Comparison of ENCODE assay signal across 36 cellular contexts in genomic region chr10:36764823-36765222, GRCh38.
"Had no signal": no experiment of that assay in that cellular context is flagged by ENCODE, and none has a peak within 500 bp of the region (broad histone marks: within the 10 kb centered on the region; RNA-seq: fewer than 3 reads in every experiment).

No MANE protein-coding gene starts in this region.

- H3K36me3 Mint-ChIP-seq: activated CD4-positive, alpha-beta memory T cell treated with anti-CD3 and anti-CD28 coated beads for 36 hours; activated naive CD4-positive, alpha-beta T cell treated with anti-CD3 and anti-CD28 coated beads, Interleukin-2, amount 10 ng/mL, durations not matched to agents 7 days and 5 days; activated naive CD8-positive, alpha-beta T cell treated with anti-CD3 and anti-CD28 coated beads for 36 hours; WTC11 had no signal

- H3K4me3 Mint-ChIP-seq: activated CD4-positive, alpha-beta memory T cell treated with anti-CD3 and anti-CD28 coated beads for 36 hours; activated CD4-positive, alpha-beta T cell treated with anti-CD3 and anti-CD28 coated beads for 36 hours; activated naive CD4-positive, alpha-beta T cell treated with anti-CD3 and anti-CD28 coated beads, Interleukin-2, amount 10 ng/mL, durations not matched to agents 7 days and 5 days; activated naive CD8-positive, alpha-beta T cell treated with anti-CD3 and anti-CD28 coated beads for 36 hours; activated T-cell treated with anti-CD3 and anti-CD28 coated beads, Interleukin-2, amount 50 U/mL, for 4 hours; central memory CD8-positive, alpha-beta T cell; T-helper 1 cell treated with Interleukin-12 subunit alpha and Interleukin-12 subunit beta and Interleukin-4 antibody, amounts not matched to agents 30 μg/mL and 1 μg/mL, for 36 hours; T-helper 2 cell treated with Interferon-gamma antibody and Interleukin-4, amounts not matched to agents 5 μg/mL and 100 μg/mL, for 36 hours; WTC11 had no signal

- H3K27ac Mint-ChIP-seq: activated CD4-positive, alpha-beta memory T cell treated with anti-CD3 and anti-CD28 coated beads for 36 hours; activated CD4-positive, alpha-beta T cell treated with anti-CD3 and anti-CD28 coated beads for 36 hours; activated naive CD4-positive, alpha-beta T cell treated with anti-CD3 and anti-CD28 coated beads, Interleukin-2, amount 10 ng/mL, durations not matched to agents 7 days and 5 days; activated naive CD8-positive, alpha-beta T cell treated with anti-CD3 and anti-CD28 coated beads for 36 hours; T-helper 1 cell treated with Interleukin-12 subunit alpha and Interleukin-12 subunit beta and Interleukin-4 antibody, amounts not matched to agents 30 μg/mL and 1 μg/mL, for 36 hours; T-helper 2 cell treated with Interferon-gamma antibody and Interleukin-4, amounts not matched to agents 5 μg/mL and 100 μg/mL, for 36 hours; WTC11 had no signal

- H3K27ac ChIP-seq: cardiac muscle cell, coronary artery, PC-9, RWPE1 had no signal

- ATAC-seq: activated CD4-positive, alpha-beta T cell treated with anti-CD3 and anti-CD28 coated beads for 36 hours; activated CD4-positive, CD25-positive, alpha-beta regulatory T cell treated with anti-CD3 and anti-CD28 coated beads, Interleukin-2, amount 50 U/mL, for 24 hours; activated T-cell treated with anti-CD3 and anti-CD28 coated beads, Interleukin-2, amount 50 U/mL, for 4 hours; Right ventricle myocardium inferior; WTC11 had no signal

- H3K4me1 Mint-ChIP-seq: activated CD4-positive, alpha-beta T cell treated with anti-CD3 and anti-CD28 coated beads for 36 hours; activated naive CD4-positive, alpha-beta T cell treated with anti-CD3 and anti-CD28 coated beads, Interleukin-2, amount 10 ng/mL, durations not matched to agents 7 days and 5 days; activated naive CD8-positive, alpha-beta T cell treated with anti-CD3 and anti-CD28 coated beads for 36 hours; central memory CD8-positive, alpha-beta T cell; WTC11 had no signal

- H3K4me2 ChIP-seq: PC-9 had no signal

- H3K27me3 Mint-ChIP-seq: activated CD4-positive, alpha-beta memory T cell treated with anti-CD3 and anti-CD28 coated beads for 36 hours; activated CD4-positive, alpha-beta T cell treated with anti-CD3 and anti-CD28 coated beads for 36 hours; activated naive CD4-positive, alpha-beta T cell treated with anti-CD3 and anti-CD28 coated beads, Interleukin-2, amount 10 ng/mL, durations not matched to agents 7 days and 5 days; activated naive CD8-positive, alpha-beta T cell treated with anti-CD3 and anti-CD28 coated beads for 36 hours; central memory CD8-positive, alpha-beta T cell had no signal

- H2AFZ ChIP-seq: PC-9 had no signal

- H3K27me3 ChIP-seq: cardiac muscle cell had no signal

- FAIRE-seq: RCC 7860 had no signal

- DNase-seq: activated CD4-positive, alpha-beta memory T cell treated with anti-CD3 and anti-CD28 coated beads for 36 hours; activated CD4-positive, alpha-beta T cell treated with anti-CD3 and anti-CD28 coated beads for 36 hours; activated CD4-positive, alpha-beta T cell treated with anti-CD3 and anti-CD28 coated beads, Interleukin-2, amount 50 U/mL, for 1 hour; activated CD8-positive, alpha-beta memory T cell treated with anti-CD3 and anti-CD28 coated beads, Interleukin-2, amount 50 U/mL, for 4 hours; activated effector memory CD4-positive, alpha-beta T cell treated with Interleukin-2 at 50 U/mL for 16 hours; activated naive CD4-positive, alpha-beta T cell treated with anti-CD3 and anti-CD28 coated beads, Interleukin-2, amount 10 ng/mL, durations not matched to agents 7 days and 5 days; activated naive CD8-positive, alpha-beta T cell treated with anti-CD3 and anti-CD28 coated beads for 36 hours; activated T-cell treated with anti-CD3 and anti-CD28 coated beads for 4 hours; activated T-cell treated with anti-CD3 and anti-CD28 coated beads, Interleukin-2, amount 50 U/mL, for 4 hours; amniotic stem cell; aorta; Kasumi-1; MM.1S; MV-4-11; NCI-H1092; NCI-H1436 treated with DMSO at 0.1 percent for 48 hours; NCI-H1694 treated with DMSO at 0.1 percent for 48 hours; NCI-H2029 treated with DMSO at 0.1 percent for 48 hours; NCI-H2107; NCI-H2171; NCI-H510A; NCI-H526; NCI-H748 treated with DMSO at 0.1 percent for 48 hours; NK-92 treated with Interleukin-12 subunit alpha and Interleukin-12 subunit beta, amount 100 ng/mL, for 24 hours; PC-9; SIG-M5 had no signal

- H3K9me3 Mint-ChIP-seq: activated naive CD8-positive, alpha-beta T cell treated with anti-CD3 and anti-CD28 coated beads for 36 hours; WTC11 had no signal
